Comparison of ENCODE assay signal across 25 cellular contexts in the genomic region with DNA sequence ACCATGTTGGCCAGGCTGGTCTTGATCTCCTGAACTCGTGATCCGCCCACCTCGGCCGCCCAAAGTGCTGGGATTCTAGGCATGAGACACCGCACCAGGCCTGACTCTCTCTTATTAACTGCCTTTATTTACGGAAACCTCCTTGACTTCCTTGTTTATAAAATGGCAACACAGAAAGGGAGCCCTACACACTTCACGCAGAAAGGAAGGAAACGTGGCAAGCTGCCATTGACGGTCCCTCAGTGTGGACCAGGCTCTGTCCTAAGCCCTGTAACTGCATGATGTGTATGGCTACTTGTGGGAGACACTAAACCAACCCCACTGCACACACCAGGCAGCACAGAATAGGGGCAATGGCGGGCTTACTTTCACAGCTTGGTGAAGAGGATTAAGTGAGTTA. TPM values are rescaled to one million over a fixed set of nuclear protein-coding genes. Genes with fewer than 3 reads are reported as not detected.
DNase-seq lines count a peak whose midpoint lies in the region; ATAC-seq, FAIRE-seq and TF ChIP-seq lines count a peak whose summit lies in the region.
"Had no signal": no experiment of that assay in that cellular context is flagged by ENCODE, and none has a peak within 500 bp of the region (broad histone marks: within the 10 kb centered on the region; RNA-seq: fewer than 3 reads in every experiment).

No MANE protein-coding gene starts in this region.

- H3K4me2 ChIP-seq in HepG2 (ENCODE audit: low read depth, low read length): no peak overlapping the region
- no peak overlapping the region for H3K4me2 ChIP-seq in parathyroid adenoma (ENCODE audit: low read length)
- H3K4me2 ChIP-seq: BLaER1 had no signal

- H3K79me2 ChIP-seq in HepG2 (ENCODE audit: insufficient read depth, low read length): no peaks in the 10 kb centered on the region
- peaks cover 14% of the 10 kb centered on the region for H3K79me2 ChIP-seq in parathyroid adenoma

- no peak overlapping the region for H2AFZ ChIP-seq in HepG2 (ENCODE audit: low read length)
- no peak overlapping the region for H2AFZ ChIP-seq in parathyroid adenoma

- H3K27ac ChIP-seq in liver (ENCODE audit: low read depth in 1 of 2, low read length in 2 of 2) (peak overlapping the region; percentile 36 to 74), HepG2 (ENCODE audit: extremely low read length, insufficient read depth, low read length) (no peak overlapping the region), parathyroid adenoma (peak overlapping the region; percentile 34)
- H3K27ac ChIP-seq: BLaER1, cardiac muscle cell had no signal

- no peak for FAIRE-seq in HepG2 (lab: Jason Lieb, UNC)
- FAIRE-seq: HTR-8/SVneo, islet of Langerhans had no signal

- WGBS in liver: 81% methylated on average over 10 of the region's 10 CpGs
- 97% methylated on average over 10 of the region's 10 CpGs for WGBS in HepG2 (ENCODE audit: low lambda C conversion rate)

- H3K36me3 ChIP-seq in liver (ENCODE audit: control insufficient read depth in 4 of 4, insufficient read depth in 3 of 4, low read depth in 1 of 4, low read length in 3 of 4) (peaks cover 18 to 70% (median 44%) of the 10 kb centered on the region in 4 donors), HepG2 (replicated peaks in 1 of 2; ENCODE audit: control insufficient read depth in 1 of 2, insufficient read depth in 2 of 2, low read length in 2 of 2) (peaks cover 16 to 45% of the 10 kb centered on the region in 2 experiments; a peak in 4 of 5 replicates), parathyroid adenoma (ENCODE audit: control insufficient read depth, insufficient read depth, low read length) (no peaks in the 10 kb centered on the region)

- TF ChIP-seq POLR2A in HepG2 (IDR thresholded peaks at IDR 0.05; ENCODE audit: insufficient read depth in 1 of 2, low read depth in 2 of 2, low read length in 2 of 2): no peak

- TF ChIP-seq RAD21 in liver (IDR thresholded peaks at IDR 0.05) (no peak), HepG2 (CRISPR knock-in tag; IDR thresholded peaks at IDR 0.05) (no peak)

- H3K4me3 ChIP-seq in liver (ENCODE audit: low read depth in 1 of 3, low read length in 3 of 3) (no peak overlapping the region), HepG2 (replicated peaks in 1 of 3; ENCODE audit: insufficient read depth in 1 of 3, low read depth in 2 of 3, low read length in 3 of 3) (no peak overlapping the region), parathyroid adenoma (ENCODE audit: low read depth, low read length) (no peak overlapping the region)
- H3K4me3 ChIP-seq: BLaER1, cardiac muscle cell had no signal

- DNase-seq in HepG2 (ENCODE audit: low spot score): no peak
- DNase-seq in left ventricle myocardium superior: peak; percentile 46
- no peak for DNase-seq in GOT3 (lab: John Stamatoyannopoulos, UW)
- DNase-seq in sciatic nerve (ENCODE audit: low spot score): no peak
- DNase-seq in omental fat pad (ENCODE audit: low spot score): no peak
- no peak for DNase-seq in activated CD4-positive, alpha-beta T cell treated with anti-CD3 and anti-CD28 coated beads for 48 hours
- DNase-seq: activated CD4-positive, alpha-beta T cell treated with anti-CD3 and anti-CD28 coated beads, Interleukin-2, amount 10 ng/mL, durations not matched to agents 24 days and 14 days; activated CD8-positive, alpha-beta memory T cell treated with anti-CD3 and anti-CD28 coated beads, Interleukin-2, amount 10 ng/mL, durations not matched to agents 7 days and 5 days; EL; endodermal cell; HCEC 1CT; NCI-H187 treated with DMSO at 0.1 percent for 48 hours; NCI-H82; OCI-M1; SHP77 treated with DMSO at 0.1 percent for 48 hours; stimulated activated CD4-positive, alpha-beta T cell treated with anti-CD3 and anti-CD28 coated beads, Interleukin-4, amount 100 ng/mL, for 24 hours; stimulated activated naive CD8-positive, alpha-beta T cell treated with anti-CD3 and anti-CD28 coated beads, Interleukin-15, amount 100 ng/mL, for 72 hours; T-cell had no signal

- POLR2A ChIA-PET in HepG2 (lab: Yijun Ruan, JAX): interaction anchor here (1.0 kb wide), 1 partner anchor 9 kb away, joined by 3 read pairs; no protein-coding TSS in a partner anchor

- BruUV-seq in HepG2 (replicated peaks; lab: Mats Ljungman, UMichigan): no TSS peak

- no peaks in the 10 kb centered on the region for H4K20me1 ChIP-seq in HepG2 (ENCODE audit: insufficient read depth, low read length)
- H4K20me1 ChIP-seq: BLaER1 had no signal

- intact Hi-C loops in HepG2 (cut with micrococcal nuclease; ENCODE audit: unreplicated experiment): no loop called here
- intact Hi-C loops in left ventricle myocardium superior (cut with micrococcal nuclease): no loop called here
- intact Hi-C loops in sciatic nerve (cut with DNase I): no loop called here

- TF ChIP-seq CTCF in liver (IDR thresholded peaks at IDR 0.05; ENCODE audit: low read depth, low read length, missing input control): no peak
- no peak for TF ChIP-seq CTCF in HepG2 (CRISPR knock-in tag; IDR thresholded peaks at IDR 0.05)
- no peak for TF ChIP-seq CTCF in parathyroid adenoma (IDR thresholded peaks at IDR 0.05)
- no peak for TF ChIP-seq CTCF in omental fat pad (IDR thresholded peaks at IDR 0.05)

- TF ChIP-seq EP300 in HepG2 (IDR thresholded peaks at IDR 0.05; ENCODE audit: low read depth in 2 of 2, low read length in 2 of 2) (no peak), HepG2 (CRISPR knock-in tag; IDR thresholded peaks at IDR 0.05; ENCODE audit: borderline replicate concordance) (no peak)

- no peak overlapping the region for H3K9ac ChIP-seq in liver (ENCODE audit: low read depth in 1 of 2, low read length in 2 of 2)
- H3K9ac ChIP-seq in HepG2 (ENCODE audit: insufficient read depth, low read depth, low read length): no peak overlapping the region
- H3K9ac ChIP-seq in parathyroid adenoma: no peak overlapping the region
- H3K9ac ChIP-seq: BLaER1 had no signal

- in situ Hi-C loops in HepG2 (cut with HindIII; ENCODE audit: extremely low pct_ligation_motif_present, low pct_unique_long_range_greater_than_20kb): no loop called here

- CTCF ChIA-PET in HepG2 (lab: Yijun Ruan, JAX; ENCODE audit: low intra/inter-chr PET ratio, low total read pairs): no interaction called here

- H3K9me3 ChIP-seq in liver (ENCODE audit: control insufficient read depth in 4 of 4, low read length in 3 of 4) (no peaks in the 10 kb centered on the region), HepG2 (ENCODE audit: low read length) (no peaks in the 10 kb centered on the region), parathyroid adenoma (ENCODE audit: control insufficient read depth, low read length) (no peaks in the 10 kb centered on the region)
- H3K9me3 ChIP-seq: BLaER1 had no signal

- H3K4me1 ChIP-seq in liver (ENCODE audit: control insufficient read depth in 4 of 4, insufficient read depth in 4 of 4, low read length in 3 of 4) (no peaks in the 10 kb centered on the region), HepG2 (ENCODE audit: insufficient read depth, low read length) (no peaks in the 10 kb centered on the region), parathyroid adenoma (no peaks in the 10 kb centered on the region)
- H3K4me1 ChIP-seq: BLaER1 had no signal

- ATAC-seq in HepG2 (no peak), left ventricle myocardium superior (peak; percentile 76), sciatic nerve (no peak), omental fat pad (ENCODE audit: low FRiP score) (no peak)
- ATAC-seq: activated CD8-positive, alpha-beta memory T cell treated with anti-CD3 and anti-CD28 coated beads, Interleukin-2, amount 10 ng/mL, durations not matched to agents 7 days and 5 days; natural killer cell treated with Interleukin-12 subunit alpha and Interleukin-12 subunit beta and Interleukin-15 and Interleukin-18, amount 100 ng/mL, for 72 hours; stimulated activated naive CD8-positive, alpha-beta T cell treated with anti-CD3 and anti-CD28 coated beads, Interleukin-15, amount 100 ng/mL, for 72 hours; T-cell had no signal

- H3K27me3 ChIP-seq in liver (ENCODE audit: control insufficient read depth in 4 of 4, insufficient read depth in 4 of 4, low read length in 3 of 4): no peaks in the 10 kb centered on the region
- H3K27me3 ChIP-seq in HepG2 (ENCODE audit: control insufficient read depth in 1 of 2, insufficient read depth in 2 of 2, low read length in 2 of 2): no peaks in the 10 kb centered on the region
- H3K27me3 ChIP-seq in parathyroid adenoma (ENCODE audit: control insufficient read depth, insufficient read depth, low read length): no peaks in the 10 kb centered on the region
- H3K27me3 ChIP-seq: BLaER1, cardiac muscle cell had no signal

RNA-seq across cellular contexts. Expression of gene CINP, which starts 11.7 kb away (rescaled TPM):
- total RNA-seq in liver: 10 to 100 TPM; 25.1 to 30.1 TPM
- polyA plus RNA-seq in liver: 10 to 100 TPM; 30.3 to 34.6 TPM
- total RNA-seq in HepG2 (2016; rRNA removed; fragmentation: Illumina TruSeq; extraction: Trizol): 42.8 and 59.7 TPM in 2 replicates
- total RNA-seq in HepG2 (2016; cell fraction: cytosol; rRNA removed; fragmentation: Illumina TruSeq; extraction: Trizol; ENCODE audit: low read depth): 9.8 and 10.7 TPM in 2 replicates
- 42.0 and 63.9 TPM in 2 replicates for total RNA-seq in HepG2 (2016; cell fraction: insoluble cytoplasmic fraction; rRNA removed; fragmentation: Illumina TruSeq; extraction: Trizol)
- 19.4 and 21.7 TPM in 2 replicates for total RNA-seq in HepG2 (2016; cell fraction: membrane; rRNA removed; fragmentation: Illumina TruSeq; extraction: Trizol)
- total RNA-seq in HepG2 (2016; cell fraction: nucleus; rRNA removed; fragmentation: Illumina TruSeq; extraction: Trizol): 14.1 and 15.2 TPM in 2 replicates
- 30.9 and 32.8 TPM in 2 replicates for polyA plus RNA-seq in HepG2 (2011; rRNA removed)
- 37.0 and 48.8 TPM in 2 replicates for polyA plus RNA-seq in HepG2 (2011; cell fraction: cytosol; rRNA removed)
- polyA plus RNA-seq in HepG2 (2011; cell fraction: nucleus; rRNA removed): 9.4 and 12.4 TPM in 2 replicates
- 22.1 and 22.3 TPM in 2 replicates for polyA plus RNA-seq in HepG2 (2012)
- polyA plus RNA-seq in HepG2 (2016; cell fraction: cytosol; fragmentation: Illumina TruSeq; extraction: Trizol; ENCODE audit: low read depth): 14.5 and 14.8 TPM in 2 replicates
- polyA plus RNA-seq in HepG2 (2016; cell fraction: insoluble cytoplasmic fraction; fragmentation: Illumina TruSeq; extraction: Trizol; ENCODE audit: low read depth): 70.2 and 75.7 TPM in 2 replicates
- polyA plus RNA-seq in HepG2 (2016; cell fraction: membrane; fragmentation: Illumina TruSeq; extraction: Trizol; ENCODE audit: low read depth): 15.8 and 20.2 TPM in 2 replicates
- polyA plus RNA-seq in HepG2 (2016; cell fraction: nucleus; fragmentation: Illumina TruSeq; extraction: Trizol; ENCODE audit: insufficient read depth, low read depth): 24.1 and 25.0 TPM in 2 replicates
- 47.0 and 60.6 TPM in 2 replicates for polyA minus RNA-seq in HepG2 (2011; rRNA and poly(A)+ RNA removed; ENCODE audit: low replicate concordance)
- polyA minus RNA-seq in HepG2 (2011; cell fraction: cytosol; rRNA and poly(A)+ RNA removed): 13.5 and 13.8 TPM in 2 replicates
- 17.0 and 18.9 TPM in 2 replicates for polyA minus RNA-seq in HepG2 (2011; cell fraction: nucleus; rRNA and poly(A)+ RNA removed)
- 33.7 TPM for total RNA-seq in left ventricle myocardium superior
- 28.1 TPM for total RNA-seq in sciatic nerve
- total RNA-seq in omental fat pad: 10 to 100 TPM; 20.0 to 39.8 (median 34.7) TPM

RNA-seq across cellular contexts. Expression of gene TECPR2, which starts 11.7 kb away (rescaled TPM):
- total RNA-seq in liver (10 to 100 TPM in 1 of 2 donors, 1 to 10 TPM in 1; 6.3 to 12.6 TPM), HepG2 (2016; rRNA removed; fragmentation: Illumina TruSeq; extraction: Trizol) (5.7 and 13.6 TPM in 2 replicates), left ventricle myocardium superior (22.5 TPM), sciatic nerve (36.1 TPM), omental fat pad (10 to 100 TPM; 12.7 to 46.0 (median 17.9) TPM)
- polyA plus RNA-seq in liver (1 to 10 TPM; 2.0 to 4.1 TPM), HepG2 (2011; rRNA removed) (3.5 and 4.6 TPM in 2 replicates)
- 1.9 and 2.0 TPM in 2 replicates for total RNA-seq in HepG2 (2016; cell fraction: cytosol; rRNA removed; fragmentation: Illumina TruSeq; extraction: Trizol; ENCODE audit: low read depth)
- total RNA-seq in HepG2 (2016; cell fraction: insoluble cytoplasmic fraction; rRNA removed; fragmentation: Illumina TruSeq; extraction: Trizol): 7.0 and 9.8 TPM in 2 replicates
- 2.6 and 5.0 TPM in 2 replicates for total RNA-seq in HepG2 (2016; cell fraction: membrane; rRNA removed; fragmentation: Illumina TruSeq; extraction: Trizol)
- 7.5 and 9.3 TPM in 2 replicates for total RNA-seq in HepG2 (2016; cell fraction: nucleus; rRNA removed; fragmentation: Illumina TruSeq; extraction: Trizol)
- 2.6 and 2.7 TPM in 2 replicates for polyA plus RNA-seq in HepG2 (2011; cell fraction: cytosol; rRNA removed)
- 7.3 and 11.9 TPM in 2 replicates for polyA plus RNA-seq in HepG2 (2011; cell fraction: nucleus; rRNA removed)
- polyA plus RNA-seq in HepG2 (2012): 3.2 and 3.8 TPM in 2 replicates
- polyA plus RNA-seq in HepG2 (2016; cell fraction: cytosol; fragmentation: Illumina TruSeq; extraction: Trizol; ENCODE audit: low read depth): 0.25 and 0.41 TPM in 2 replicates
- 3.3 and 5.5 TPM in 2 replicates for polyA plus RNA-seq in HepG2 (2016; cell fraction: insoluble cytoplasmic fraction; fragmentation: Illumina TruSeq; extraction: Trizol; ENCODE audit: low read depth)
- 0.94 and 1.0 TPM in 2 replicates for polyA plus RNA-seq in HepG2 (2016; cell fraction: membrane; fragmentation: Illumina TruSeq; extraction: Trizol; ENCODE audit: low read depth)
- polyA plus RNA-seq in HepG2 (2016; cell fraction: nucleus; fragmentation: Illumina TruSeq; extraction: Trizol; ENCODE audit: insufficient read depth, low read depth): 8.0 and 10.0 TPM in 2 replicates
- polyA minus RNA-seq in HepG2 (2011; rRNA and poly(A)+ RNA removed; ENCODE audit: low replicate concordance): 12.3 and 15.8 TPM in 2 replicates
- 3.6 and 7.3 TPM in 2 replicates for polyA minus RNA-seq in HepG2 (2011; cell fraction: cytosol; rRNA and poly(A)+ RNA removed)
- 8.8 and 9.8 TPM in 2 replicates for polyA minus RNA-seq in HepG2 (2011; cell fraction: nucleus; rRNA and poly(A)+ RNA removed)

RNA-seq across cellular contexts. Expression of gene ZNF839, which starts 31.5 kb away (rescaled TPM):
- total RNA-seq in liver (1 to 10 TPM; 5.3 to 5.6 TPM), HepG2 (2016; rRNA removed; fragmentation: Illumina TruSeq; extraction: Trizol) (8.2 and 12.8 TPM in 2 replicates), left ventricle myocardium superior (7.4 TPM), sciatic nerve (13.8 TPM), omental fat pad (10 to 100 TPM in 1 of 4 donors, 1 to 10 TPM in 3; 3.8 to 12.6 (median 8.1) TPM)
- polyA plus RNA-seq in liver (1 to 10 TPM; 3.1 to 3.3 TPM), HepG2 (2011; rRNA removed) (9.3 and 11.1 TPM in 2 replicates)
- total RNA-seq in HepG2 (2016; cell fraction: cytosol; rRNA removed; fragmentation: Illumina TruSeq; extraction: Trizol; ENCODE audit: low read depth): 9.1 and 10.6 TPM in 2 replicates
- 8.4 and 10.7 TPM in 2 replicates for total RNA-seq in HepG2 (2016; cell fraction: insoluble cytoplasmic fraction; rRNA removed; fragmentation: Illumina TruSeq; extraction: Trizol)
- 9.6 and 11.1 TPM in 2 replicates for total RNA-seq in HepG2 (2016; cell fraction: membrane; rRNA removed; fragmentation: Illumina TruSeq; extraction: Trizol)
- 11.5 and 11.8 TPM in 2 replicates for total RNA-seq in HepG2 (2016; cell fraction: nucleus; rRNA removed; fragmentation: Illumina TruSeq; extraction: Trizol)
- polyA plus RNA-seq in HepG2 (2011; cell fraction: cytosol; rRNA removed): 5.1 and 6.1 TPM in 2 replicates
- polyA plus RNA-seq in HepG2 (2011; cell fraction: nucleus; rRNA removed): 26.5 and 27.5 TPM in 2 replicates
- 4.2 and 5.2 TPM in 2 replicates for polyA plus RNA-seq in HepG2 (2012)
- polyA plus RNA-seq in HepG2 (2016; cell fraction: cytosol; fragmentation: Illumina TruSeq; extraction: Trizol; ENCODE audit: low read depth): 1.3 and 1.6 TPM in 2 replicates
- polyA plus RNA-seq in HepG2 (2016; cell fraction: insoluble cytoplasmic fraction; fragmentation: Illumina TruSeq; extraction: Trizol; ENCODE audit: low read depth): 5.7 and 6.5 TPM in 2 replicates
- 3.0 and 4.1 TPM in 2 replicates for polyA plus RNA-seq in HepG2 (2016; cell fraction: membrane; fragmentation: Illumina TruSeq; extraction: Trizol; ENCODE audit: low read depth)
- 33.2 and 35.7 TPM in 2 replicates for polyA plus RNA-seq in HepG2 (2016; cell fraction: nucleus; fragmentation: Illumina TruSeq; extraction: Trizol; ENCODE audit: insufficient read depth, low read depth)
- 7.4 and 14.9 TPM in 2 replicates for polyA minus RNA-seq in HepG2 (2011; rRNA and poly(A)+ RNA removed; ENCODE audit: low replicate concordance)
- polyA minus RNA-seq in HepG2 (2011; cell fraction: cytosol; rRNA and poly(A)+ RNA removed): 4.6 and 4.8 TPM in 2 replicates
- 11.6 and 11.8 TPM in 2 replicates for polyA minus RNA-seq in HepG2 (2011; cell fraction: nucleus; rRNA and poly(A)+ RNA removed)

RNA-seq across cellular contexts. Expression of gene MOK, which starts 46.1 kb away (rescaled TPM):
- total RNA-seq in liver (1 to 10 TPM; 2.4 to 6.4 TPM), HepG2 (2016; rRNA removed; fragmentation: Illumina TruSeq; extraction: Trizol) (11.8 and 15.3 TPM in 2 replicates), left ventricle myocardium superior (10.9 TPM), sciatic nerve (24.4 TPM), omental fat pad (10 to 100 TPM; 11.6 to 21.9 (median 12.6) TPM)
- polyA plus RNA-seq in liver (1 to 10 TPM; 2.8 to 2.9 TPM), HepG2 (2011; rRNA removed) (16.9 and 17.6 TPM in 2 replicates)
- total RNA-seq in HepG2 (2016; cell fraction: cytosol; rRNA removed; fragmentation: Illumina TruSeq; extraction: Trizol; ENCODE audit: low read depth): 7.0 and 12.1 TPM in 2 replicates
- 10.5 and 15.8 TPM in 2 replicates for total RNA-seq in HepG2 (2016; cell fraction: insoluble cytoplasmic fraction; rRNA removed; fragmentation: Illumina TruSeq; extraction: Trizol)
- total RNA-seq in HepG2 (2016; cell fraction: membrane; rRNA removed; fragmentation: Illumina TruSeq; extraction: Trizol): 15.2 and 16.8 TPM in 2 replicates
- 26.0 and 26.9 TPM in 2 replicates for total RNA-seq in HepG2 (2016; cell fraction: nucleus; rRNA removed; fragmentation: Illumina TruSeq; extraction: Trizol)
- 10.7 and 15.6 TPM in 2 replicates for polyA plus RNA-seq in HepG2 (2011; cell fraction: cytosol; rRNA removed)
- polyA plus RNA-seq in HepG2 (2011; cell fraction: nucleus; rRNA removed): 56.1 and 57.8 TPM in 2 replicates
- 7.0 and 8.7 TPM in 2 replicates for polyA plus RNA-seq in HepG2 (2012)
- polyA plus RNA-seq in HepG2 (2016; cell fraction: cytosol; fragmentation: Illumina TruSeq; extraction: Trizol; ENCODE audit: low read depth): 13.9 and 14.7 TPM in 2 replicates
- polyA plus RNA-seq in HepG2 (2016; cell fraction: insoluble cytoplasmic fraction; fragmentation: Illumina TruSeq; extraction: Trizol; ENCODE audit: low read depth): 15.1 and 15.7 TPM in 2 replicates
- 19.4 and 21.3 TPM in 2 replicates for polyA plus RNA-seq in HepG2 (2016; cell fraction: membrane; fragmentation: Illumina TruSeq; extraction: Trizol; ENCODE audit: low read depth)
- 51.9 and 52.5 TPM in 2 replicates for polyA plus RNA-seq in HepG2 (2016; cell fraction: nucleus; fragmentation: Illumina TruSeq; extraction: Trizol; ENCODE audit: insufficient read depth, low read depth)
- 4.3 and 8.7 TPM in 2 replicates for polyA minus RNA-seq in HepG2 (2011; rRNA and poly(A)+ RNA removed; ENCODE audit: low replicate concordance)
- polyA minus RNA-seq in HepG2 (2011; cell fraction: cytosol; rRNA and poly(A)+ RNA removed): 5.2 and 5.4 TPM in 2 replicates
- polyA minus RNA-seq in HepG2 (2011; cell fraction: nucleus; rRNA and poly(A)+ RNA removed): 29.5 and 42.1 TPM in 2 replicates
